In the genomic region with DNA sequence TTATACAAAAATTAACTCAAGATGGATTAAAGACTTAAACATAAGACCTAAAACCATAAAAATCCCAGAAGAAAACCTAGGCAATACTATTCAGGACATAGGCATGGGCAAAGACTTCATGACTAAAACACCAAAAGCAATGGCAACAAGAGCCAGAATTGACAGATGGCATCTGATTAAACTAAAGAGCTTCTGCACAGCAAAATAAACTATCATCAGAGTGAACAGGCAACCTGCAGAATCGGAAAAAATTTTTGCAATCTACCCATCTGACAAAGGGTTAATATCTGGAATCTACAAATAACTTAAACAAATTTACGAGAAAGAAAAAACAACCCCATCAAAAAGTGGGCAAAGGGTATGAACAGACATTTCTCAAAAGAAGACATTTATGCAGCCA, we compare ENCODE assay signal across 8 cellular contexts. TPM values are rescaled to one million over a fixed set of nuclear protein-coding genes. Genes with fewer than 3 reads are reported as not detected.
"Had no signal": no experiment of that assay in that cellular context is flagged by ENCODE, and none has a peak within 500 bp of the region (broad histone marks: within the 10 kb centered on the region; RNA-seq: fewer than 3 reads in every experiment).

No MANE protein-coding gene starts in this region.

RNA-seq across cellular contexts. Expression of a gene that starts 37.1 kb away (rescaled TPM):
- total RNA-seq: OCI-LY7, PC-3, PC-9, Peyer's patch, RPMI7951, SJSA1, SK-MEL-5, T-cell had no signal
